In the genomic region with DNA sequence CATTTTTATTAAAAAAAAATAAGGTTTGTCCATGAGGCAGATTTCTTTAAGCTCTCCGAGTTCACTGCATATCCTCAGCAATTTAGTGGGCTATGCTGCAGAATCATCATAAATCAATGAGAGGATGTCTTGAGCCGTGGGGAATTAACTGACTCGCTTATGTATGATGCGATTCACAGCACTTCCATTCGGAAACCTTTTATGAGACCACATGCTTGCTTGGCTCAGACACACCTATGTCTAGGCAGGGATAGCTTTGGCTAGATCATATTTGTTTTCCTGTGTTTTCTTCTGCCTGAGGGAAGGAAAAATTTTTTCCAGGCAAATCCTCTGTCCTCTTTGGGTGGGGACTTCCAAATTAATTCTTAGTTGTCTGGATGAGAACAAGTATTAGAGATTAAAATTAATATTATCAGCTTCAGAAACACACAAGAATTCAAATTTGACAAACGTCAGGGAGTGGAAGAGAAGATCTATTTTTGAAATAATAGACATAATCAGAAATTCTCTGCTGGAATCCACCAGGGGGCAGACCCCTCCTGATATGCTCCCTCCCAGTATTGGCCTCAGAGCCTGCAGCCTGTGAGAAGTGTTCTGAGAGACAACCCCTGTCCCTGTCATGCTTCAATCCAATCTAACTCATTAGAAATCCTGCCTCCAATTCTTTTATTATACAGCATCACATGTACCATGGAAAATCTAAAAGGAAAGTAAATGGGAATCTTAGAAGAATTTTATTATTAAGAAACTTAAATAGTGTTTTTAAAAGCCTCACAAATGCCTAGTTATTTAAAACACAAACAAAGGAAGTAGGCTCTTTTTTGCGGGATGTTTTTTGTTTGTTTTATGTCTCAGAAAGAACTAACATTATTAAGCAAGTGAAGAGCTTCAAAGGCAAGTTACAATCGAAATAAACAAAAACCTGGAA, we compare ENCODE assay signal across 8 cellular contexts.
DNase-seq lines count a peak whose midpoint lies in the region; ATAC-seq and TF ChIP-seq lines count a peak whose summit lies in the region.

No MANE protein-coding gene starts in this region.

- no peaks in the 10 kb centered on the region for H3K9me3 Mint-ChIP-seq in progenitor cell of endocrine pancreas (ENCODE audit: low read depth)

- H3K4me1 ChIP-seq in gastroesophageal sphincter, result no peaks in the 10 kb centered on the region

- no peak overlapping the region for H3K4me3 Mint-ChIP-seq in progenitor cell of endocrine pancreas (ENCODE audit: low read depth)

- no peak for TF ChIP-seq POLR2A in gastroesophageal sphincter (IDR thresholded peaks at IDR 0.05)

- no peaks in the 10 kb centered on the region for H3K4me1 Mint-ChIP-seq in progenitor cell of endocrine pancreas (ENCODE audit: low read depth)

- H3K9me3 ChIP-seq in gastroesophageal sphincter, result no peaks in the 10 kb centered on the region

- no peak for TF ChIP-seq EP300 in gastroesophageal sphincter (IDR thresholded peaks at IDR 0.05)

- ATAC-seq in HG02571 (IDR thresholded peaks at IDR 0.05; ENCODE audit: unreplicated experiment) (peak; percentile 72), gastroesophageal sphincter (no peak)

- H3K27ac Mint-ChIP-seq in progenitor cell of endocrine pancreas, result no peak overlapping the region

- 24 to 27% methylated on average over 8 of the region's 8 CpGs for WGBS in gastroesophageal sphincter (ENCODE audit: low coverage in 1 of 2), 2 donors

- H3K36me3 ChIP-seq in gastroesophageal sphincter, result no peaks in the 10 kb centered on the region

- peak; percentile 10 to 70 (median 37) for TF ChIP-seq CTCF in gastroesophageal sphincter (IDR thresholded peaks at IDR 0.05)
- peak; percentile 83 for TF ChIP-seq CTCF in progenitor cell of endocrine pancreas (IDR thresholded peaks at IDR 0.05; ENCODE audit: unreplicated experiment)

- H3K27me3 ChIP-seq in gastroesophageal sphincter, result no peaks in the 10 kb centered on the region

- H3K27me3 Mint-ChIP-seq in progenitor cell of endocrine pancreas, result no peaks in the 10 kb centered on the region

- peak; percentile 2 for DNase-seq in activated naive CD4-positive, alpha-beta T cell treated with Interleukin-2 at 50 U/mL for 16 hours
- DNase-seq in activated naive CD4-positive, alpha-beta T cell (lab: John Stamatoyannopoulos, UW), result no peak
- DNase-seq in NCI-H1048 (lab: John Stamatoyannopoulos, UW) (peak; percentile 21), SW480 (ENCODE audit: low spot score) (peak; percentile 41), progenitor cell of endocrine pancreas (ENCODE audit: low spot score, unreplicated experiment) (peak; percentile 25), OCI-M2 (lab: John Stamatoyannopoulos, UW; ENCODE audit: unreplicated experiment) (no peak)

- H3K4me3 ChIP-seq in gastroesophageal sphincter, result no peak overlapping the region

- no peak overlapping the region for H3K27ac ChIP-seq in gastroesophageal sphincter

- no peaks in the 10 kb centered on the region for H3K36me3 Mint-ChIP-seq in progenitor cell of endocrine pancreas (ENCODE audit: insufficient read depth)

Comparison
In these comparisons a context has a peak if more than half of its experiments do, and no peak if none do; other contexts are left out.
1. DNase-seq: peak in activated naive CD4-positive, alpha-beta T cell treated with Interleukin-2 at 50 U/mL for 16 hours (single experiment), NCI-H1048 (single experiment), SW480 (single experiment) and progenitor cell of endocrine pancreas (single experiment); none in activated naive CD4-positive, alpha-beta T cell (0 of 4) and OCI-M2 (single experiment).